Comparison of ENCODE assay signal across 8 cellular contexts in the genomic region with DNA sequence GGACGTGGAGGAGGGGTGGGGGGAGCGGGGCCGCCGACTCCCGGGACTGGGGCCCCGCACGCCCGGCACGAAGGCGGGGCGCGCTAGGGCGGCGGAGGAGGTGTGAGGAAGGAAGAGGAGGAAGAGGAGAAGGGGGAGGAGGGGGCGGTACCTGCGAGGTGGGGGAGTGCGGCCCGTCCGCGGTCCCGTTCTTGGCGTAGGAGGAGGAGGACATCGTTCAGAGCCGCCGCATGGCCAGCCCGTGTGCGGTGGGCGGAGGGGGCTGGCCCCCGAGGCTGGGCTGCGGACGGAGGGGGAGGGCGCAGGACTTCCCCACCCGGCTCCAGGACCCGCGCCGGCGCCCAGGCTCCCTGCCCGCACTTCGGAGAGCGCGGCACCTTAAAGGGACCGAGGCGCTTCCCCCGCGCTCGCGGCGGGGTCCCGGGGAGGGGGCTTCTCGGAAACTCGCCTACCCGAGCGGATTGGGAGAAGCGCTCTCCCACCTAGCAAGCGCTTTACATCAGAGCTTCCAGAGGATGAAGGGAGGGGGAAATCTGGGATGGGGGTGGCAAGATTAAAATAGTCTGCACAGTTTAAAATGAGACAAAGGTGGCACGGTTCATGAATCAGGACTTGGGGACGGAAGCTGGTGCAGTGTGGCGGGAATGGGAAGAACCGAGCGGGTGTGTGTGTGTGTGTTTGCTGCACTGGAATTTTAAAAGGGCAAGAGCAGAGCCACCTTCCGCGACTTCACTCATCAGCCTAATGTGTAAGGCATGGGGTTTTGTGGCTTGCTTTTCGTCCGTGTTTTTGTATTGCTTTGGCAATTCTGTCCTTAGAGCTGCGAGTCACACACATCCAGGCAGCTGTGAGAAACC. TPM values are rescaled to one million over a fixed set of nuclear protein-coding genes. Genes with fewer than 3 reads are reported as not detected.
DNase-seq lines count a peak whose midpoint lies in the region; ATAC-seq and TF ChIP-seq lines count a peak whose summit lies in the region.

A gene (minus strand): TSS at position 247 of the 857 bp plus-strand sequence.

- CTCF ChIA-PET in A673 (lab: Charles Lee): no interaction called here
- CTCF ChIA-PET in IMR-90 (lab: Yijun Ruan, JAX): interaction anchor here (0.9 kb wide), 1 partner anchor 73 kb away, joined by 3 read pairs; no protein-coding TSS in a partner anchor

- H3K9me3 ChIP-seq in A673 (ENCODE audit: low read depth, low read length, poor library complexity, severe bottlenecking) (no peaks in the 10 kb centered on the region), IMR-90 (ENCODE audit: control insufficient read depth, insufficient read depth, low read length) (no peaks in the 10 kb centered on the region)

- no peak for TF ChIP-seq CTCF in A673 (conservative IDR thresholded peaks at IDR 0.05; ENCODE audit: low read depth, low read length)
- no peak for TF ChIP-seq CTCF in GM12865 (IDR thresholded peaks at IDR 0.05; ENCODE audit: insufficient read depth, low read depth, low read length, missing control alignments)
- TF ChIP-seq CTCF in IMR-90 (conservative IDR thresholded peaks at IDR 0.05; ENCODE audit: low read depth, low read length): no peak
- no peak for TF ChIP-seq CTCF in progenitor cell of endocrine pancreas (IDR thresholded peaks at IDR 0.05; ENCODE audit: unreplicated experiment)

- 1% methylated on average over 19 of the region's 65 CpGs; no CpG with 5 or more reads in 1 of the 2 experiments for WGBS in IMR-90 (ENCODE audit: extremely low coverage in 2 of 2, insufficient read length in 1 of 2), 2 experiments

- POLR2A ChIA-PET in A673 (lab: Charles Lee; ENCODE audit: low non-redundant PET): no interaction called here
- POLR2A ChIA-PET in IMR-90 (lab: Charles Lee; ENCODE audit: unreplicated experiment): no interaction called here

- H2BK20ac ChIP-seq in IMR-90 (ENCODE audit: low read depth, low read length): no peak within 1 kb of the TSS

- peak within 1 kb of the TSS; percentile 87 for H2AFZ ChIP-seq in IMR-90 (replicated peaks; ENCODE audit: low read length, poor library complexity)

- no peaks in the 10 kb centered on the region for H3K9me1 ChIP-seq in IMR-90 (ENCODE audit: insufficient read depth, low read length)

- no peak within 1 kb of the TSS for H4K5ac ChIP-seq in IMR-90 (ENCODE audit: low read depth, low read length)

- H3K9me3 Mint-ChIP-seq in activated T-cell treated with anti-CD3 and anti-CD28 coated beads, Interleukin-2, amount 50 U/mL, for 72 hours: no peaks in the 10 kb centered on the region
- H3K9me3 Mint-ChIP-seq in progenitor cell of endocrine pancreas (ENCODE audit: low read depth): no peaks in the 10 kb centered on the region

- H3K4me1 ChIP-seq in A673 (ENCODE audit: insufficient read depth, low read length, poor library complexity, severe bottlenecking) (peaks cover 15% of the 10 kb centered on the region), IMR-90 (ENCODE audit: control insufficient read depth, insufficient read depth, low read length) (peaks cover 3% of the 10 kb centered on the region; the same call in 1 of the 2 replicates)

- peak; percentile 42 for ATAC-seq in IMR-90 (ENCODE audit: low read depth)
- ATAC-seq in activated T-cell treated with anti-CD3 and anti-CD28 coated beads, Interleukin-2, amount 50 U/mL, for 72 hours (replicated peaks in 1 of 2): peak; percentile 58 to 59
- no peak for ATAC-seq in HG03469 (IDR thresholded peaks at IDR 0.05; ENCODE audit: unreplicated experiment)
- ATAC-seq in GM21381 (IDR thresholded peaks at IDR 0.05; ENCODE audit: unreplicated experiment): no peak

- H2BK5ac ChIP-seq in IMR-90 (ENCODE audit: low read depth, low read length, poor library complexity, severe bottlenecking): no peak within 1 kb of the TSS

- no peaks in the 10 kb centered on the region for H4K20me1 ChIP-seq in IMR-90 (ENCODE audit: insufficient read depth, low read length)

- no peaks in the 10 kb centered on the region for H3K36me3 ChIP-seq in A673 (ENCODE audit: insufficient read depth, low read length, poor library complexity, severe bottlenecking)
- no peaks in the 10 kb centered on the region for H3K36me3 ChIP-seq in IMR-90 (ENCODE audit: control insufficient read depth, insufficient read depth, low read length)

- no peak for TF ChIP-seq POLR2A in IMR-90 (IDR thresholded peaks at IDR 0.05; ENCODE audit: low read depth, low read length)

- H2AK9ac ChIP-seq in IMR-90 (replicated peaks; ENCODE audit: low read depth, low read length, poor library complexity): no peak within 1 kb of the TSS

- no peaks in the 10 kb centered on the region for H3K79me1 ChIP-seq in IMR-90 (ENCODE audit: low read depth in 1 of 2, low read length in 2 of 2)

- peaks cover 17% of the 10 kb centered on the region for H3K4me1 Mint-ChIP-seq in activated T-cell treated with anti-CD3 and anti-CD28 coated beads, Interleukin-2, amount 50 U/mL, for 72 hours (ENCODE audit: low read depth)
- peaks cover 7% of the 10 kb centered on the region for H3K4me1 Mint-ChIP-seq in progenitor cell of endocrine pancreas (ENCODE audit: low read depth)

- intact Hi-C loops in A673 (cut with micrococcal nuclease; ENCODE audit: unreplicated experiment) (no loop called here), IMR-90 (cut with micrococcal nuclease) (no loop called here), head of caudate nucleus (cut with DNase I) (no loop called here)

- H3K4ac ChIP-seq in IMR-90 (ENCODE audit: low read depth, low read length): no peak within 1 kb of the TSS

- in situ Hi-C loops in IMR-90 (cut with MboI; ENCODE audit: low sequenced_read_pairs): no loop called here

- H2AK5ac ChIP-seq in IMR-90 (ENCODE audit: low read depth, low read length): no peak within 1 kb of the TSS

- no peak for TF ChIP-seq RAD21 in IMR-90 (IDR thresholded peaks at IDR 0.05; ENCODE audit: low read length)

- dilution Hi-C loops in IMR-90 (cut with HindIII; ENCODE audit: low sequenced_read_pairs, unreplicated experiment): no loop called here

- H3K23ac ChIP-seq in IMR-90 (ENCODE audit: low read depth, low read length): peak within 1 kb of the TSS; percentile 60

- H3K18ac ChIP-seq in IMR-90 (ENCODE audit: low read depth, low read length): no peak within 1 kb of the TSS

- H4K91ac ChIP-seq in IMR-90 (ENCODE audit: insufficient read depth, low read depth, low read length): no peak within 1 kb of the TSS

- H4K8ac ChIP-seq in IMR-90 (ENCODE audit: low read depth in 2 of 2, low read length in 2 of 2): no peak within 1 kb of the TSS

- BruUV-seq in A673 (replicated peaks; lab: Mats Ljungman, UMichigan): no TSS peak
- BruUV-seq in IMR-90 (replicated peaks; lab: Mats Ljungman, UMichigan): no TSS peak

- peaks cover 71% of the 10 kb centered on the region for H3K27me3 ChIP-seq in A673 (replicated peaks; ENCODE audit: insufficient read depth, low read depth, low read length, poor library complexity)
- peaks cover 50% of the 10 kb centered on the region for H3K27me3 ChIP-seq in IMR-90 (ENCODE audit: control insufficient read depth, insufficient read depth, low read length)

- no peak within 1 kb of the TSS for H3K14ac ChIP-seq in IMR-90 (replicated peaks; ENCODE audit: low read depth, low read length)

- no peak within 1 kb of the TSS for H3K56ac ChIP-seq in IMR-90 (ENCODE audit: extremely low read depth, insufficient read depth, low read length)

- H3K4me3 Mint-ChIP-seq in activated T-cell treated with anti-CD3 and anti-CD28 coated beads, Interleukin-2, amount 50 U/mL, for 72 hours: peak within 1 kb of the TSS; percentile 83 to 88
- peak within 1 kb of the TSS; percentile 85 for H3K4me3 Mint-ChIP-seq in progenitor cell of endocrine pancreas (ENCODE audit: low read depth)

- H3K27ac Mint-ChIP-seq in activated T-cell treated with anti-CD3 and anti-CD28 coated beads, Interleukin-2, amount 50 U/mL, for 72 hours: peak within 1 kb of the TSS; percentile 3
- peak within 1 kb of the TSS; percentile 82 for H3K27ac Mint-ChIP-seq in progenitor cell of endocrine pancreas

- H3K27me3 Mint-ChIP-seq in activated T-cell treated with anti-CD3 and anti-CD28 coated beads, Interleukin-2, amount 50 U/mL, for 72 hours (ENCODE audit: low read depth): peaks cover 51% of the 10 kb centered on the region
- peaks cover 60% of the 10 kb centered on the region for H3K27me3 Mint-ChIP-seq in progenitor cell of endocrine pancreas

- DNase-seq in A673 (ENCODE audit: low spot score) (peak; percentile 25), GM12865 (ENCODE audit: low read depth) (peak; percentile 35), IMR-90 (no peak), head of caudate nucleus (peak in 35 of 42 donors; percentile 7 to 74 (median 40)), progenitor cell of endocrine pancreas (ENCODE audit: low spot score, unreplicated experiment) (no peak)
- peak; percentile 15 to 21 for DNase-seq in activated T-cell treated with anti-CD3 and anti-CD28 coated beads, Interleukin-2, amount 50 U/mL, for 72 hours

- H3K4me3 ChIP-seq in A673 (ENCODE audit: low read depth, low read length, poor library complexity, severe bottlenecking) (peak within 1 kb of the TSS; percentile 52), GM12865 (ENCODE audit: low read depth, low read length) (peak within 1 kb of the TSS; percentile 78), IMR-90 (ENCODE audit: insufficient read depth, low read depth, low read length) (peak within 1 kb of the TSS; percentile 37)

- peaks cover 3% of the 10 kb centered on the region in 2 donors for H3K36me3 Mint-ChIP-seq in activated T-cell treated with anti-CD3 and anti-CD28 coated beads, Interleukin-2, amount 50 U/mL, for 72 hours (ENCODE audit: insufficient read depth in 2 of 2)
- no peaks in the 10 kb centered on the region for H3K36me3 Mint-ChIP-seq in progenitor cell of endocrine pancreas (ENCODE audit: insufficient read depth)

- no peak within 1 kb of the TSS for H2BK15ac ChIP-seq in IMR-90 (ENCODE audit: low read depth, low read length)

- H2BK120ac ChIP-seq in IMR-90 (ENCODE audit: low read depth, low read length): no peak within 1 kb of the TSS

- H3K4me2 ChIP-seq in IMR-90 (ENCODE audit: low read depth, low read length): peak within 1 kb of the TSS; percentile 93

- H3K9ac ChIP-seq in IMR-90 (ENCODE audit: low read depth, low read length): no peak within 1 kb of the TSS

- no peak within 1 kb of the TSS for H3K27ac ChIP-seq in A673 (ENCODE audit: low read depth, low read length, poor library complexity, severe bottlenecking)
- no peak within 1 kb of the TSS for H3K27ac ChIP-seq in IMR-90 (ENCODE audit: insufficient read depth, low read length)

TF ChIP-seq in IMR-90, 13 proteins besides CTCF, POLR2A, EP300 and RAD21 (continues in another document):
- TF ChIP-seq SMC3 (IDR thresholded peaks at IDR 0.05; ENCODE audit: low read depth, low read length) (no peak), MAZ (IDR thresholded peaks at IDR 0.05; ENCODE audit: borderline replicate concordance, low read depth, low read length) (no peak), CHD1 (IDR thresholded peaks at IDR 0.05; ENCODE audit: low read depth, low read length) (no peak)

RNA-seq across cellular contexts. Expression of the gene that starts here (rescaled TPM):
- total RNA-seq in A673 (2021): 0.19 TPM in 1 of 2 replicates, not detected in the other
- total RNA-seq in IMR-90 (2012; rRNA removed): 0.28 and 0.36 TPM in 2 replicates
- polyA plus RNA-seq in IMR-90 (2012; rRNA removed): 0.04 and 0.12 TPM in 2 replicates
- polyA plus RNA-seq in IMR-90 (2012; cell fraction: cytosol; rRNA removed): 0.01 and 0.05 TPM in 2 replicates
- 0.17 and 0.95 TPM in 2 replicates for polyA plus RNA-seq in IMR-90 (2012; cell fraction: nucleus; rRNA removed; ENCODE audit: low replicate concordance)
- under 1 TPM; 0.31 to 0.56 TPM for total RNA-seq in activated T-cell treated with anti-CD3 and anti-CD28 coated beads, Interleukin-2, amount 50 U/mL, for 72 hours
- 2.3 and 2.5 TPM in 2 replicates for total RNA-seq in progenitor cell of endocrine pancreas

Comparison
In these comparisons a context has a peak if more than half of its experiments do, and no peak if none do; other contexts are left out.
1. Peak in DNase-seq and H3K4me3 ChIP-seq in A673; RNA of the gene not detected or under 1 TPM.
2. Peak in ATAC-seq, H3K4me3 ChIP-seq and H3K4me2 ChIP-seq in IMR-90; RNA of the gene not detected or under 1 TPM.
3. Peak in DNase-seq and ATAC-seq in activated T-cell treated with anti-CD3 and anti-CD28 coated beads, Interleukin-2, amount 50 U/mL, for 72 hours; RNA of the gene not detected or under 1 TPM.
4. DNase-seq: peak in GM12865 (single experiment) and head of caudate nucleus (35 of 42); none in IMR-90 (single experiment) and progenitor cell of endocrine pancreas (single experiment).
5. Peak in every context shown above with its lines, with median percentiles within 50 percentile points of each other: H3K4me3 ChIP-seq.